Comparison of ENCODE assay signal across 8 cellular contexts in genomic region chr3:179324270-179324754, GRCh38. TPM values are rescaled to one million over a fixed set of nuclear protein-coding genes. Genes with fewer than 3 reads are reported as not detected.
DNase-seq lines count a peak whose midpoint lies in the region; ATAC-seq, FAIRE-seq and TF ChIP-seq lines count a peak whose summit lies in the region.

No MANE protein-coding gene starts in this region.

- no peaks in the 10 kb centered on the region for H3K9me2 ChIP-seq in hepatocyte (replicated peaks; ENCODE audit: insufficient read depth)

- ATAC-seq in HG03139 (IDR thresholded peaks at IDR 0.05; ENCODE audit: unreplicated experiment), result no peak

- H3K9ac ChIP-seq in HUES6 (ENCODE audit: low read length), result peak overlapping the region; percentile 94

- H3K4me3 ChIP-seq in HUES6 (ENCODE audit: low read depth, low read length), result peak overlapping the region; percentile 69
- H3K4me3 ChIP-seq in hepatocyte, result peak overlapping the region; percentile 83
- H3K4me3 ChIP-seq in small intestine (ENCODE audit: low read depth in 1 of 2, low read length in 2 of 2), result peak overlapping the region in 1 of 2 donors; percentile 98

- CTCF ChIA-PET in activated CD4-positive, alpha-beta memory T cell treated with anti-CD3 and anti-CD28 coated beads for 36 hours (lab: Charles Lee), result interaction anchor here (1.0 to 1.4 kb wide), 3 partner anchors 27 to 309 kb away, joined by 4 to 5 read pairs (median 4); no protein-coding TSS in a partner anchor

- no peak for TF ChIP-seq CTCF in hepatocyte (IDR thresholded peaks at IDR 0.05; ENCODE audit: poor library complexity)

- H3K9me3 ChIP-seq in HUES6 (ENCODE audit: control insufficient read depth, insufficient read depth, low read depth, low read length), result no peaks in the 10 kb centered on the region
- H3K9me3 ChIP-seq in hepatocyte (ENCODE audit: low read depth), result no peaks in the 10 kb centered on the region
- no peaks in the 10 kb centered on the region for H3K9me3 ChIP-seq in small intestine (ENCODE audit: control insufficient read depth, low read depth)

- peaks cover 14% of the 10 kb centered on the region; the same call in 1 of the 2 replicates for H3K4me1 ChIP-seq in HUES6 (ENCODE audit: control insufficient read depth, insufficient read depth, low read length)
- peaks cover 9% of the 10 kb centered on the region for H3K4me1 ChIP-seq in hepatocyte (ENCODE audit: insufficient read depth)
- H3K4me1 ChIP-seq in small intestine (ENCODE audit: control insufficient read depth in 2 of 2, insufficient read depth in 1 of 2, low read depth in 1 of 2, low read length in 1 of 2), result no peaks in the 10 kb centered on the region

- intact Hi-C loops in activated CD4-positive, alpha-beta memory T cell treated with anti-CD3 and anti-CD28 coated beads for 36 hours (cut with micrococcal nuclease), result loop anchor here (1.0 to 5.0 kb wide), 5 partner anchors 23 to 309 kb away; partner anchors contain the start of genes ACTL6A and MFN1

- peaks cover 32% of the 10 kb centered on the region for H3K4me1 Mint-ChIP-seq in activated CD4-positive, alpha-beta memory T cell treated with anti-CD3 and anti-CD28 coated beads for 36 hours (ENCODE audit: low read depth)

- peaks cover 19% of the 10 kb centered on the region for H3K36me3 Mint-ChIP-seq in activated CD4-positive, alpha-beta memory T cell treated with anti-CD3 and anti-CD28 coated beads for 36 hours

- H3K27ac ChIP-seq in HUES6 (ENCODE audit: low read depth, low read length), result no peak overlapping the region
- peak overlapping the region; percentile 96 for H3K27ac ChIP-seq in hepatocyte
- peak overlapping the region in 1 of 2 donors; percentile 54 for H3K27ac ChIP-seq in small intestine (ENCODE audit: low read depth in 1 of 2, low read length in 1 of 2)

- peak overlapping the region; percentile 90 for H3K4me3 Mint-ChIP-seq in activated CD4-positive, alpha-beta memory T cell treated with anti-CD3 and anti-CD28 coated beads for 36 hours

- no peaks in the 10 kb centered on the region for H3K9me3 Mint-ChIP-seq in activated CD4-positive, alpha-beta memory T cell treated with anti-CD3 and anti-CD28 coated beads for 36 hours

- H3K27me3 ChIP-seq in HUES6 (ENCODE audit: control insufficient read depth, insufficient read depth, low read length), result no peaks in the 10 kb centered on the region
- no peaks in the 10 kb centered on the region for H3K27me3 ChIP-seq in hepatocyte
- H3K27me3 ChIP-seq in small intestine (ENCODE audit: control insufficient read depth in 2 of 2, insufficient read depth in 2 of 2, low read length in 2 of 2), result no peaks in the 10 kb centered on the region

- POLR2A ChIA-PET in activated CD4-positive, alpha-beta memory T cell treated with anti-CD3 and anti-CD28 coated beads for 36 hours (lab: Charles Lee), result interaction anchor here (0.7 to 2.4 kb wide), 9 partner anchors 9 to 324 kb away, joined by 3 to 11 read pairs (median 3); partner anchors contain the start of genes ACTL6A, MFN1 and ZMAT3

- H3K36me3 ChIP-seq in HUES6 (ENCODE audit: control insufficient read depth, insufficient read depth, low read length) (peaks cover 28% of the 10 kb centered on the region), hepatocyte (replicated peaks; ENCODE audit: insufficient read depth, low read depth) (no peaks in the 10 kb centered on the region), small intestine (ENCODE audit: control insufficient read depth in 2 of 2, insufficient read depth in 2 of 2, low read length in 2 of 2) (peaks cover 0 to 2% of the 10 kb centered on the region in 2 donors)

- H4K20me1 ChIP-seq in hepatocyte (ENCODE audit: insufficient read depth, poor library complexity, severe bottlenecking), result peaks cover 47% of the 10 kb centered on the region

- DNase-seq in DMS114 treated with DMSO at 0.1 percent for 48 hours (lab: John Stamatoyannopoulos, UW; ENCODE audit: unreplicated experiment) (peak; percentile 23), hepatocyte (ENCODE audit: low spot score) (peak; percentile 13), small intestine (peak; percentile 8), NCI-H345 treated with DMSO at 0.1 percent for 48 hours (lab: John Stamatoyannopoulos, UW; ENCODE audit: unreplicated experiment) (no peak), NCI-H1436 treated with DMSO at 0.1 percent for 48 hours (lab: John Stamatoyannopoulos, UW) (no peak)
- DNase-seq in activated CD4-positive, alpha-beta memory T cell treated with anti-CD3 and anti-CD28 coated beads for 36 hours, result no peak

- peak overlapping the region; percentile 93 for H3K27ac Mint-ChIP-seq in activated CD4-positive, alpha-beta memory T cell treated with anti-CD3 and anti-CD28 coated beads for 36 hours

- peak overlapping the region; percentile 96 for H2AFZ ChIP-seq in hepatocyte

- no peaks in the 10 kb centered on the region for H3K27me3 Mint-ChIP-seq in activated CD4-positive, alpha-beta memory T cell treated with anti-CD3 and anti-CD28 coated beads for 36 hours

- H3K4me2 ChIP-seq in hepatocyte, result peak overlapping the region; percentile 93

- FAIRE-seq in small intestine (lab: Jason Lieb, UNC), result no peak

- peaks cover 56% of the 10 kb centered on the region for H3K79me2 ChIP-seq in hepatocyte

- 6% methylated on average over 8 of the region's 8 CpGs for WGBS in hepatocyte (ENCODE audit: low lambda C conversion rate, missing lambda C conversion rate)
- WGBS in small intestine, 3 donors, result 2 to 6% (median 4%) methylated on average over 8 of the region's 8 CpGs

RNA-seq across cellular contexts. Expression of gene ZNF639, which starts 1.5 kb away (rescaled TPM):
- total RNA-seq in activated CD4-positive, alpha-beta memory T cell treated with anti-CD3 and anti-CD28 coated beads for 36 hours, result 10 to 100 TPM; 23.5 to 25.0 TPM
- 54.9 and 60.3 TPM in 2 replicates for total RNA-seq in hepatocyte
- polyA plus RNA-seq in hepatocyte (26.6 and 29.3 TPM in 2 replicates), small intestine (10 to 100 TPM; 14.3 to 19.9 (median 15.4) TPM)

RNA-seq across cellular contexts. Expression of gene MFN1, which starts 23.2 kb away (rescaled TPM):
- total RNA-seq in activated CD4-positive, alpha-beta memory T cell treated with anti-CD3 and anti-CD28 coated beads for 36 hours, result 10 to 100 TPM; 31.1 to 31.3 TPM
- 29.1 and 29.6 TPM in 2 replicates for total RNA-seq in hepatocyte
- 15.7 and 15.9 TPM in 2 replicates for polyA plus RNA-seq in hepatocyte
- polyA plus RNA-seq in small intestine, result 10 to 100 TPM in 2 of 3 donors, 1 to 10 TPM in 1; 10.0 to 19.9 (median 11.0) TPM

Comparison
In these comparisons a context has a peak if more than half of its experiments do, and no peak if none do; other contexts are left out.
1. DNase-seq: peak in DMS114 treated with DMSO at 0.1 percent for 48 hours (single experiment), hepatocyte (single experiment) and small intestine (single experiment); none in activated CD4-positive, alpha-beta memory T cell treated with anti-CD3 and anti-CD28 coated beads for 36 hours (single experiment), NCI-H345 treated with DMSO at 0.1 percent for 48 hours (single experiment) and NCI-H1436 treated with DMSO at 0.1 percent for 48 hours (single experiment).